ENCODE assay signal across 16 cellular contexts in genomic region chr2:44528595-44528994, GRCh38.
DNase-seq lines count a peak whose midpoint lies in the region; ATAC-seq, FAIRE-seq and TF ChIP-seq lines count a peak whose summit lies in the region.
"Had no signal": no experiment of that assay in that cellular context is flagged by ENCODE, and none has a peak within 500 bp of the region (broad histone marks: within the 10 kb centered on the region; RNA-seq: fewer than 3 reads in every experiment).

No MANE protein-coding gene starts in this region.

- peak; percentile 81 for ATAC-seq in RWPE2 (ENCODE audit: low read depth)
- ATAC-seq in GM19455 (IDR thresholded peaks at IDR 0.05; ENCODE audit: unreplicated experiment), result no peak
- no peak for ATAC-seq in HG02938 (IDR thresholded peaks at IDR 0.05; ENCODE audit: unreplicated experiment)

- TF ChIP-seq CTCF in RWPE2 (IDR thresholded peaks at IDR 0.05; ENCODE audit: poor library complexity, severe bottlenecking), result no peak
- no peak for TF ChIP-seq CTCF in kidney (IDR thresholded peaks at IDR 0.05; ENCODE audit: borderline replicate concordance, extremely low read depth, insufficient read depth)

- H3K4me3 ChIP-seq in RWPE2 (ENCODE audit: severe bottlenecking), result no peak overlapping the region
- no peak overlapping the region for H3K4me3 ChIP-seq in skeletal muscle cell (ENCODE audit: low read depth, low read length)
- no peak overlapping the region for H3K4me3 ChIP-seq in kidney (ENCODE audit: low read length in 2 of 2)
- H3K4me3 ChIP-seq: ascending aorta, testis had no signal

- FAIRE-seq in kidney (lab: Jason Lieb, UNC), result no peak
- FAIRE-seq: GM18507, GM19239, islet of Langerhans had no signal

- H3K27ac ChIP-seq in RWPE2 (ENCODE audit: poor library complexity, severe bottlenecking) (peak overlapping the region; percentile 18), kidney (ENCODE audit: low read depth in 2 of 2, low read length in 2 of 2) (no peak overlapping the region)
- H3K27ac ChIP-seq: ascending aorta, parathyroid adenoma, testis had no signal

- H3K9me3 ChIP-seq in RWPE2 (ENCODE audit: severe bottlenecking), result no peaks in the 10 kb centered on the region
- no peaks in the 10 kb centered on the region for H3K9me3 ChIP-seq in kidney (ENCODE audit: control insufficient read depth in 1 of 2, low read length in 2 of 2)
- H3K9me3 ChIP-seq: ascending aorta, testis had no signal

- H3K9ac ChIP-seq in kidney (ENCODE audit: low read length in 2 of 2), result no peak overlapping the region
- H3K9ac ChIP-seq: parathyroid adenoma had no signal

- H3K36me3 ChIP-seq in RWPE2 (ENCODE audit: low read depth) (no peaks in the 10 kb centered on the region), kidney (ENCODE audit: control insufficient read depth in 1 of 2, insufficient read depth in 2 of 2, low read length in 2 of 2) (no peaks in the 10 kb centered on the region)
- H3K36me3 ChIP-seq: ascending aorta had no signal

- DNase-seq in ELR (ENCODE audit: low read depth) (peak; percentile 81), RWPE2 (ENCODE audit: low spot score) (no peak), fibroblast of gingiva (ENCODE audit: low read depth) (peak; percentile 88), skeletal muscle cell (ENCODE audit: low read depth) (peak; percentile 72), kidney (no peak)
- DNase-seq: activated CD4-positive, alpha-beta memory T cell treated with anti-CD3 and anti-CD28 coated beads for 36 hours; NCI-H1417 treated with DMSO at 0.1 percent for 48 hours; stimulated activated CD4-positive, alpha-beta T cell treated with anti-CD3 and anti-CD28 coated beads, Interleukin-15, amount 100 ng/mL, for 24 hours; testis had no signal

- no peaks in the 10 kb centered on the region for H3K27me3 ChIP-seq in RWPE2 (ENCODE audit: insufficient read depth, poor library complexity, severe bottlenecking)
- H3K27me3 ChIP-seq: ascending aorta, testis had no signal

- H3K4me1 ChIP-seq in RWPE2 (ENCODE audit: insufficient read depth, poor library complexity, severe bottlenecking), result peaks cover 20% of the 10 kb centered on the region
- peaks cover 0 to 7% of the 10 kb centered on the region in 2 donors for H3K4me1 ChIP-seq in kidney (ENCODE audit: control insufficient read depth in 1 of 2, insufficient read depth in 1 of 2, low read depth in 1 of 2, low read length in 2 of 2)
- H3K4me1 ChIP-seq: ascending aorta, parathyroid adenoma, testis had no signal

- intact Hi-C loops in kidney (cut with DNase I), result no loop called here

Comparison
In these comparisons a context has a peak if more than half of its experiments do, and no peak if none do; other contexts are left out.
1. DNase-seq: peak in ELR (single experiment), fibroblast of gingiva (single experiment) and skeletal muscle cell (single experiment); none in RWPE2 (single experiment) and kidney (single experiment).